ENCODE assay signal across 8 cellular contexts in genomic region chr10:110672580-110672919, GRCh38. TPM values are rescaled to one million over a fixed set of nuclear protein-coding genes. Genes with fewer than 3 reads are reported as not detected.
DNase-seq lines count a peak whose midpoint lies in the region; ATAC-seq and TF ChIP-seq lines count a peak whose summit lies in the region.

No MANE protein-coding gene starts in this region.

- peak overlapping the region; percentile 94 for H2AFZ ChIP-seq in osteoblast (ENCODE audit: low read length)

- H3K9me3 ChIP-seq in BE2C, result no peaks in the 10 kb centered on the region
- H3K9me3 ChIP-seq in MG63, result no peaks in the 10 kb centered on the region
- H3K9me3 ChIP-seq in osteoblast (ENCODE audit: low read depth, low read length), result no peaks in the 10 kb centered on the region

- no peak overlapping the region for H3K27ac ChIP-seq in osteoblast (ENCODE audit: low read depth, low read length)

- ATAC-seq in GM21528 (IDR thresholded peaks at IDR 0.05; ENCODE audit: low FRiP score, unreplicated experiment), result peak; percentile 37

- H4K20me1 ChIP-seq in osteoblast (ENCODE audit: insufficient read depth, low read length), result no peaks in the 10 kb centered on the region

- H3K36me3 ChIP-seq in BE2C (no peaks in the 10 kb centered on the region), MG63 (no peaks in the 10 kb centered on the region), osteoblast (ENCODE audit: insufficient read depth, low read length) (no peaks in the 10 kb centered on the region)

- H3K27me3 ChIP-seq in BE2C (no peaks in the 10 kb centered on the region), MG63 (no peaks in the 10 kb centered on the region), osteoblast (ENCODE audit: insufficient read depth, low read length) (peaks cover 44% of the 10 kb centered on the region)

- TF ChIP-seq CTCF in BE2C (IDR thresholded peaks at IDR 0.05; ENCODE audit: low read depth, low read length) (no peak), epithelial cell of esophagus (IDR thresholded peaks at IDR 0.05; ENCODE audit: insufficient read depth, low read depth, low read length, missing control alignments) (no peak), osteoblast (IDR thresholded peaks at IDR 0.05; ENCODE audit: extremely low read depth, low read depth, low read length) (no peak)

- peak overlapping the region; percentile 89 for H3K4me2 ChIP-seq in osteoblast (ENCODE audit: insufficient read depth, low read length)

- no peaks in the 10 kb centered on the region for H3K79me2 ChIP-seq in osteoblast (ENCODE audit: insufficient read depth, low read length)

- DNase-seq in BE2C (no peak), MG63 (no peak), epithelial cell of esophagus (ENCODE audit: low read depth) (no peak), osteoblast (ENCODE audit: insufficient read length, low spot score, missing footprints) (no peak), EL (no peak), GOT3 (lab: John Stamatoyannopoulos, UW) (no peak), foreskin melanocyte (no peak)

- H3K4me1 ChIP-seq in BE2C, result no peaks in the 10 kb centered on the region
- peaks cover 4% of the 10 kb centered on the region for H3K4me1 ChIP-seq in osteoblast (ENCODE audit: insufficient read depth, low read length)

- H3K4me3 ChIP-seq in BE2C (ENCODE audit: low read depth, low read length) (peak overlapping the region; percentile 62), MG63 (peak overlapping the region; percentile 54), epithelial cell of esophagus (ENCODE audit: low read length) (peak overlapping the region; percentile 49), osteoblast (ENCODE audit: insufficient read depth, low read length) (peak overlapping the region; percentile 79)

RNA-seq across cellular contexts. Expression of gene RBM20, which starts 28.4 kb away (rescaled TPM):
- 31.0 TPM for polyA plus RNA-seq in BE2C (2012; ENCODE audit: insufficient read depth, insufficient read length, low read depth)
- total RNA-seq in MG63 (2014; rRNA removed; shearing (Covaris generic); ENCODE audit: low replicate concordance), result not detected in 2 replicates
- under 0.01 TPM in 1 of 2 replicates, not detected in the other for total RNA-seq in osteoblast
